In genomic region chr14:33568935-33569579, GRCh38 we compare ENCODE assay signal across 1 cellular context.
TF ChIP-seq lines count a peak whose summit lies in the region.

No MANE protein-coding gene starts in this region.

TF ChIP-seq in endothelial cell of umbilical vein, 7 proteins besides CTCF, POLR2A, EP300 and RAD21:
- TF ChIP-seq EZH2 (IDR thresholded peaks at IDR 0.05; ENCODE audit: borderline replicate concordance, low read depth, low read length, severe bottlenecking): no peak
- TF ChIP-seq JUN (IDR thresholded peaks at IDR 0.05; ENCODE audit: borderline replicate concordance, insufficient read depth, insufficient read length, low read depth): peak; percentile 30
- no peak for TF ChIP-seq POLR2AphosphoS5 (IDR thresholded peaks at IDR 0.05; ENCODE audit: insufficient read depth, low read depth, low read length)
- no peak for TF ChIP-seq MYC (IDR thresholded peaks at IDR 0.05; ENCODE audit: low read depth, low read length)
- TF ChIP-seq FOS (IDR thresholded peaks at IDR 0.05; ENCODE audit: borderline replicate concordance, insufficient read depth, low read length): peak; percentile 81
- TF ChIP-seq, protein P1, sequence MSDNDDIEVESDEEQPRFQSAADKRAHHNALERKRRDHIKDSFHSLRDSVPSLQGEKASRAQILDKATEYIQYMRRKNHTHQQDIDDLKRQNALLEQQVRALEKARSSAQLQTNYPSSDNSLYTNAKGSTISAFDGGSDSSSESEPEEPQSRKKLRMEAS (IDR thresholded peaks at IDR 0.05; ENCODE audit: insufficient read depth, insufficient read length): no peak
- peak; percentile 44 for TF ChIP-seq GATA2 (IDR thresholded peaks at IDR 0.05; ENCODE audit: insufficient read depth, insufficient read length, low read depth, low read length)
